19 cellular contexts compared by ENCODE assay signal in the genomic region with DNA sequence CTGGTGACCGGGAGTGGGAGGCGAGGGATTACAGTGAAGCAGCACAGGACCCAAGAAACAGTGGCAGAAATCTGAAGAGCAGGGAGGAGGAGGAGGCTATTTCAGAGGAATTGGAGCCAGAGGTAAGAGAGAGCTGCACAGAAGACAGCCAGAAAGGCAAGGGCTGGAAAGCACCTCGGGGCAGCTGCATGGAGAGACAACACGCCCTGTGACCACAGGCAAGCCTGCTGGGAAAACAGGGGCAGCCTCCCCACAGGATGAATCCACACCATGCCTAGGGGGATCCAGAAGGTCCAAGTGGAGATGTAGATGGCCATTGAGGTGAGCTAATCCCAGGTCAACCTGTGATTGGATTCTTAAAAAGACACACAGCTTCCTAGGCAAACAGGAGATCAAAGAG.
"Had no signal": no experiment of that assay in that cellular context is flagged by ENCODE, and none has a peak within 500 bp of the region (broad histone marks: within the 10 kb centered on the region; RNA-seq: fewer than 3 reads in every experiment).

No MANE protein-coding gene starts in this region.

- H3K4me1 ChIP-seq: foreskin keratinocyte, testis had no signal

- H3K4me3 Mint-ChIP-seq: activated naive CD8-positive, alpha-beta T cell; activated T-helper 1 cell treated with anti-CD3 and anti-CD28 coated beads, Interleukin-12 subunit alpha, Interleukin-12 subunit beta, Interleukin-2, Interleukin-4 antibody, amounts not matched to agents 30 ng/mL and 10 ng/mL and 1 ng/mL, durations not matched to agents 14 hours and 24 hours and 36 hours; endodermal cell; stimulated activated naive CD8-positive, alpha-beta T cell treated with anti-CD3 and anti-CD28 coated beads, Interleukin-15, amount 100 ng/mL, for 72 hours; T-helper 1 cell treated with Interleukin-12 subunit alpha and Interleukin-12 subunit beta and Interleukin-4 antibody, amounts not matched to agents 30 μg/mL and 1 μg/mL, for 36 hours had no signal

- H3K27ac ChIP-seq: epithelial cell of prostate, foreskin keratinocyte, skin epidermis, testis had no signal

- ATAC-seq: activated CD4-positive, CD25-positive, alpha-beta regulatory T cell treated with anti-CD3 and anti-CD28 coated beads, Interleukin-2, amount 50 U/mL, for 24 hours; foreskin keratinocyte; left ventricle myocardium superior; mucosa of descending colon; stimulated activated naive CD8-positive, alpha-beta T cell treated with anti-CD3 and anti-CD28 coated beads, Interleukin-15, amount 100 ng/mL, for 72 hours had no signal

- H3K4me3 ChIP-seq: mucosa of descending colon, skin epidermis, testis, upper lobe of left lung had no signal

- H3K27ac Mint-ChIP-seq: activated naive CD8-positive, alpha-beta T cell; activated T-helper 1 cell treated with anti-CD3 and anti-CD28 coated beads, Interleukin-12 subunit alpha, Interleukin-12 subunit beta, Interleukin-2, Interleukin-4 antibody, amounts not matched to agents 30 ng/mL and 10 ng/mL and 1 ng/mL, durations not matched to agents 14 hours and 24 hours and 36 hours; endodermal cell; T-helper 1 cell treated with Interleukin-12 subunit alpha and Interleukin-12 subunit beta and Interleukin-4 antibody, amounts not matched to agents 30 μg/mL and 1 μg/mL, for 36 hours had no signal

- DNase-seq: activated CD4-positive, alpha-beta T cell treated with anti-CD3 and anti-CD28 coated beads, Interleukin-2, amount 50 U/mL, for 4 hours; amygdala; endodermal cell; foreskin keratinocyte; left ventricle myocardium superior; mesenchymal stem cell; mucosa of descending colon; occipital lobe; stimulated activated CD4-positive, alpha-beta T cell treated with anti-CD3 and anti-CD28 coated beads, Interleukin-15, amount 100 ng/mL, for 24 hours; stimulated activated CD4-positive, alpha-beta T cell treated with anti-CD3 and anti-CD28 coated beads, Interleukin-2, amount 100 ng/mL, for 48 hours; stimulated activated naive CD8-positive, alpha-beta T cell treated with anti-CD3 and anti-CD28 coated beads, Interleukin-15, amount 100 ng/mL, for 72 hours; testis; upper lobe of left lung had no signal

- H3K9me3 ChIP-seq: mucosa of descending colon, testis, upper lobe of left lung had no signal

- H3K27me3 Mint-ChIP-seq: activated naive CD8-positive, alpha-beta T cell; stimulated activated naive CD8-positive, alpha-beta T cell treated with anti-CD3 and anti-CD28 coated beads, Interleukin-15, amount 100 ng/mL, for 72 hours had no signal

- H3K9me3 Mint-ChIP-seq: activated T-helper 1 cell treated with anti-CD3 and anti-CD28 coated beads, Interleukin-12 subunit alpha, Interleukin-12 subunit beta, Interleukin-2, Interleukin-4 antibody, amounts not matched to agents 30 ng/mL and 10 ng/mL and 1 ng/mL, durations not matched to agents 14 hours and 24 hours and 36 hours; endodermal cell; T-helper 1 cell treated with Interleukin-12 subunit alpha and Interleukin-12 subunit beta and Interleukin-4 antibody, amounts not matched to agents 30 μg/mL and 1 μg/mL, for 36 hours had no signal

- H3K27me3 ChIP-seq: foreskin keratinocyte, testis, upper lobe of left lung had no signal
